Comparison of ENCODE assay signal across 8 cellular contexts in the genomic region with DNA sequence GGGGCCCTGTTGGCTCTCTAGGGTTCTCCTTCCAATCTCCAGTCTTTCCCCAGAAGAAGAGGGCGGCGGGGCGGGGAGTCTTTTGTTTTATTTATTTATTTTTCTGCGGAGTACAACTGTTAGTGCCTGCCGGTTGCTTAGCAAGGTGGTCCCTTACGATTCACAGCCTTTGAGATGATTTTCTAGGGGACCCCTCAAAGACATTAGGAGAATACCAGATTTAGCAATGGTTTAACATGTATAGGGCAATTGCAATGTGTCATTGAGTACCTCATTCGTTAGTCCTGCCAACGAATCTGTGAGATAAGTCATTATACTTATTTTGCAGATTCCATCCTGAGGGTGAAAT. TPM values are rescaled to one million over a fixed set of nuclear protein-coding genes. Genes with fewer than 3 reads are reported as not detected.
A peak's percentile ranks its signal among the peaks of the same experiment; 100 is the strongest.
DNase-seq lines count a peak whose midpoint lies in the region; ATAC-seq and TF ChIP-seq lines count a peak whose summit lies in the region.

No MANE protein-coding gene starts in this region.

- DNase-seq in SJCRH30 = no peak
- DNase-seq in fibroblast of pulmonary artery (ENCODE audit: low read depth) = no peak
- no peak for DNase-seq in NCI-H2081 (lab: John Stamatoyannopoulos, UW)
- no peak for DNase-seq in NCI-H2107 (lab: John Stamatoyannopoulos, UW)

- H3K36me3 ChIP-seq in SJCRH30 (peaks cover 22% of the 10 kb centered on the region), skeletal muscle satellite cell (ENCODE audit: insufficient read depth, low read length) (peaks cover 15% of the 10 kb centered on the region)

- 0 out of 2 replicates have a peak, but pooled peaks cover 2% of the 10 kb centered on the region for H3K4me1 ChIP-seq in SJCRH30
- peaks cover 5% of the 10 kb centered on the region for H3K4me1 ChIP-seq in skeletal muscle satellite cell (ENCODE audit: control insufficient read depth, insufficient read depth, low read length)

- H3K9ac ChIP-seq in skeletal muscle satellite cell (ENCODE audit: low read depth, low read length) = peak overlapping the region; percentile 92

- H3K4me3 ChIP-seq in SJCRH30 (peak overlapping the region; percentile 98), fibroblast of pulmonary artery (replicated peaks; ENCODE audit: low read depth, low read length) (peak overlapping the region; percentile 86), skeletal muscle satellite cell (ENCODE audit: low read length) (peak overlapping the region; percentile 95)

- H3K27ac ChIP-seq in SJCRH30 = peak overlapping the region; percentile 61

- H3K27me3 ChIP-seq in SJCRH30 (no peaks in the 10 kb centered on the region), skeletal muscle satellite cell (ENCODE audit: control insufficient read depth, insufficient read depth, low read length) (peaks cover 11% of the 10 kb centered on the region)

- TF ChIP-seq CTCF in fibroblast of pulmonary artery (IDR thresholded peaks at IDR 0.05; ENCODE audit: low read length, missing control alignments) = no peak

- ATAC-seq in GM19372 (IDR thresholded peaks at IDR 0.05; ENCODE audit: low read depth, unreplicated experiment) (peak; percentile 1), HG02571 (IDR thresholded peaks at IDR 0.05; ENCODE audit: unreplicated experiment) (no peak), HG03521 (IDR thresholded peaks at IDR 0.05; ENCODE audit: unreplicated experiment) (no peak)

- peak overlapping the region; percentile 84 for H3K4me2 ChIP-seq in skeletal muscle satellite cell (ENCODE audit: low read length)

- H3K9me3 ChIP-seq in SJCRH30 (replicated peaks) (no peaks in the 10 kb centered on the region), skeletal muscle satellite cell (replicated peaks; ENCODE audit: low read length) (no peaks in the 10 kb centered on the region)

RNA-seq across cellular contexts. Expression of gene MRPL16, which starts 0.3 kb away (rescaled TPM):
- total RNA-seq in SJCRH30 (2014; rRNA removed; shearing (Covaris generic)) = 59.4 and 66.1 TPM in 2 replicates
- 37.0 and 40.8 TPM in 2 replicates for total RNA-seq in skeletal muscle satellite cell (2012; rRNA removed)

RNA-seq across cellular contexts. Expression of gene CBLIF, which starts 34.4 kb away (rescaled TPM):
- total RNA-seq in SJCRH30 (2014; rRNA removed; shearing (Covaris generic)) = not detected in 2 replicates
- not detected in 2 replicates for total RNA-seq in skeletal muscle satellite cell (2012; rRNA removed)

RNA-seq across cellular contexts. Expression of gene TCN1, which starts 55.4 kb away (rescaled TPM):
- total RNA-seq in SJCRH30 (2014; rRNA removed; shearing (Covaris generic)) = not detected in 2 replicates
- not detected in 2 replicates for total RNA-seq in skeletal muscle satellite cell (2012; rRNA removed)

RNA-seq across cellular contexts. Expression of gene STX3, which starts 55.7 kb away (rescaled TPM):
- 50.6 and 52.6 TPM in 2 replicates for total RNA-seq in SJCRH30 (2014; rRNA removed; shearing (Covaris generic))
- 9.4 and 27.9 TPM in 2 replicates for total RNA-seq in skeletal muscle satellite cell (2012; rRNA removed)
